Comparison of ENCODE assay signal across 9 cellular contexts in the genomic region with DNA sequence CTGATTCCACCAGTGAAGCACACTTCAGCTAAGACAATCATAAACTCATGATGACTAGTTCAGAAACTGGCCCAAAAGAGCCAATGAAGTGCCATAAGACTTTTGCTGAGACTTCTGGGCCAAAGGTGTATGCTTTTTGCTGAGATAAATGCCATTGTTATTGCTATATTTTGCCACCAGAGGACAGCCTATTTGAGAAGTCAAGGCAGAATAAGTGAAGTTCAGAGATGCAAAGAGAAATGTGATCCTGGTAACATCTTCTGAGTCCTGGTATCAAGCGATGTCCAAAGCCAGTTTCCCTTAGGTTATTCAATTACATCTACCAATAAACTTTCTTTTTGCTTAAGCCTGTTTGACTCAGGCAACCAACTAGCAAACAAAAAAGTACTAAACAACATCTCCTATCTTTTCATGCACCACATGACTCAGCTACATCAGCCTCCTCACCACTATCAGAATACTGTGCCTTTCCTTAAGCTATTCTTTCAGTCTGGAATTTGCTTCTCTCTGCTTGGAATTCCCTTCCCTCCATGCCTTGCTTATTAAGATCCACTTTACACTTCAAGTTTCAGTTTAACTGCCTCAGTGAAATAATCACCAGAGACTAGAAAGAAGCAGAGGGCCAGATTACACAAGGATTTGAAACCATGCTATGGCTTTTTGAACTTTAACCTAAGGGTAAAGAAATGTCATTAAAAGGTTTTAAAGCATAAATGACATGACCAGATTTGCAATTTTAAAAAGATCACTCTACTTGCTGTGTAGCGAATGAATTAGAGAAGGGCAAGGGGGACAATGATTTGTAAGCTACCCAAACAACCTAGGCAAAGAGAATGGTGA. TPM values are rescaled to one million over a fixed set of nuclear protein-coding genes. Genes with fewer than 3 reads are reported as not detected.
DNase-seq lines count a peak whose midpoint lies in the region; ATAC-seq and TF ChIP-seq lines count a peak whose summit lies in the region.
"Had no signal": no experiment of that assay in that cellular context is flagged by ENCODE, and none has a peak within 500 bp of the region (broad histone marks: within the 10 kb centered on the region; RNA-seq: fewer than 3 reads in every experiment).

No MANE protein-coding gene starts in this region.

- H3K27ac ChIP-seq in colonic mucosa, result no peak overlapping the region
- no peak overlapping the region for H3K27ac ChIP-seq in parathyroid adenoma
- H3K27ac ChIP-seq: skin epidermis had no signal

- H2AFZ ChIP-seq in parathyroid adenoma, result no peak overlapping the region

- H3K4me2 ChIP-seq in parathyroid adenoma (ENCODE audit: low read length), result no peak overlapping the region

- intact Hi-C loops in colonic mucosa (cut with DNase I), result no loop called here

- TF ChIP-seq CTCF in colonic mucosa (IDR thresholded peaks at IDR 0.05) (peak; percentile 36), parathyroid adenoma (IDR thresholded peaks at IDR 0.05) (peak; percentile 40)

- H3K9me3 ChIP-seq in colonic mucosa, result no peaks in the 10 kb centered on the region
- H3K9me3 ChIP-seq in parathyroid adenoma (ENCODE audit: control insufficient read depth, low read length), result no peaks in the 10 kb centered on the region

- H3K27me3 ChIP-seq in colonic mucosa, result no peaks in the 10 kb centered on the region
- H3K27me3 ChIP-seq in parathyroid adenoma (ENCODE audit: control insufficient read depth, insufficient read depth, low read length), result no peaks in the 10 kb centered on the region

- DNase-seq in DMS 273 (lab: John Stamatoyannopoulos, UW; ENCODE audit: unreplicated experiment) (peak; percentile 19), DMS 273 treated with DMSO at 0.1 percent for 48 hours (lab: John Stamatoyannopoulos, UW) (no peak), Kasumi-1 (lab: John Stamatoyannopoulos, UW) (peak; percentile 59 to 75), colonic mucosa (no peak), NK-92 (lab: John Stamatoyannopoulos, UW; ENCODE audit: unreplicated experiment) (no peak)
- no peak for DNase-seq in stimulated activated CD8-positive, alpha-beta memory T cell treated with anti-CD3 and anti-CD28 coated beads, Interleukin-4, amount 100 ng/mL, for 48 hours

- H3K4me1 ChIP-seq in colonic mucosa, result no peaks in the 10 kb centered on the region
- no peaks in the 10 kb centered on the region for H3K4me1 ChIP-seq in parathyroid adenoma

- H3K79me2 ChIP-seq in parathyroid adenoma, result peaks cover 7% of the 10 kb centered on the region

- ATAC-seq in HG03432 (IDR thresholded peaks at IDR 0.05; ENCODE audit: unreplicated experiment), result no peak

- H3K4me3 ChIP-seq in colonic mucosa (no peak overlapping the region), parathyroid adenoma (ENCODE audit: low read depth, low read length) (no peak overlapping the region)
- H3K4me3 ChIP-seq: skin epidermis had no signal

- H3K9ac ChIP-seq in colonic mucosa (ENCODE audit: low read depth in 2 of 2, low read length in 2 of 2), result no peak overlapping the region
- H3K9ac ChIP-seq in parathyroid adenoma, result no peak overlapping the region

- H3K36me3 ChIP-seq in colonic mucosa (no peaks in the 10 kb centered on the region), parathyroid adenoma (ENCODE audit: control insufficient read depth, insufficient read depth, low read length) (no peaks in the 10 kb centered on the region)

RNA-seq across cellular contexts. Expression of gene CRY1, which starts 14.0 kb away (rescaled TPM):
- total RNA-seq in colonic mucosa, result 10 to 100 TPM; 14.2 to 22.5 TPM

Comparison
In these comparisons a context has a peak if more than half of its experiments do, and no peak if none do; other contexts are left out.
1. DNase-seq: peak in DMS 273 (single experiment) and Kasumi-1 (2 of 2); none in DMS 273 treated with DMSO at 0.1 percent for 48 hours (single experiment), colonic mucosa (single experiment), NK-92 (single experiment) and stimulated activated CD8-positive, alpha-beta memory T cell treated with anti-CD3 and anti-CD28 coated beads, Interleukin-4, amount 100 ng/mL, for 48 hours (single experiment).